In the genomic region with DNA sequence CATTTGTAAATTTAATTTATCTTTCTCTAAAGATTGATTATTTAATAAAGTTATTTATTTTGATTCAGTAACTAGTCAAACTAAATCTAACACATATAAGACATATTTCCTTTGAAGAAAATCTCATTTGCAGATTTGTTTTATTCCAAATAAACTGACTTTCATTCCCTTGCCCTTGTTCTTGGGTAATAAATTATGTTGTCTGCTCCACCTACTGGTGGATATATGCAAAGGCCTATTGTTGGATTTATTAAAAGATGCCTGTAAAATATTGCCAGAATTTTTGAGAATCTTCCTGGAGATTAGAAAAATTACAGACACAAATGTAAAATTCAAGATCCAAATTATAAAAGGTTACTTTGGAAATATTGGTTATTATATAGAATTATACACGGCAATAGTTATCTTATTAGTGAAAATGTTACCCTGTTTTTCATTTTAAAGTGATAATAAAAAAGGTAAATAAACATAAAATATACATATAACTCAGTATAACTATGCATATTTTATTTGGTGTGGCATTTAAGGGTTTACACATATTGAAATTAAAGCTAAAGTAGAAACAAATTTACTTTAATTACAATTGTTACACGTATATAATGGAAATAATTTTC, we compare ENCODE assay signal across 8 cellular contexts.
A peak's percentile ranks its signal among the peaks of the same experiment; 100 is the strongest.
DNase-seq lines count a peak whose midpoint lies in the region; ATAC-seq and TF ChIP-seq lines count a peak whose summit lies in the region.

No MANE protein-coding gene starts in this region.

- no TSS peak for BruUV-seq in mammary epithelial cell (replicated peaks; lab: Mats Ljungman, UMichigan)

- no peak for ATAC-seq in mucosa of descending colon

- no peaks in the 10 kb centered on the region for H4K20me1 ChIP-seq in mammary epithelial cell (ENCODE audit: insufficient read depth, low read length)

- H3K27me3 ChIP-seq in mammary epithelial cell (ENCODE audit: insufficient read depth, low read length): no peaks in the 10 kb centered on the region

- dilution Hi-C loops in mammary epithelial cell (cut with HindIII; ENCODE audit: low sequenced_read_pairs): no loop called here

- TF ChIP-seq CTCF in mammary epithelial cell (conservative IDR thresholded peaks at IDR 0.05 in 1 of 2, IDR thresholded peaks at IDR 0.05 in 1 of 2; ENCODE audit: extremely low read depth in 1 of 2, insufficient read depth in 1 of 2, low read depth in 1 of 2, low read length in 2 of 2) (peak; percentile 72 to 75), mucosa of descending colon (IDR thresholded peaks at IDR 0.05) (peak; percentile 22)

- peak; percentile 48 for DNase-seq in COLO829 (ENCODE audit: low spot score)
- peak; percentile 39 for DNase-seq in HCEC 1CT
- DNase-seq in NCI-H345 (lab: John Stamatoyannopoulos, UW): peak; percentile 33
- peak; percentile 14 for DNase-seq in mammary epithelial cell
- peak in 1 of 3 donors; percentile 4 for DNase-seq in mucosa of descending colon
- DNase-seq in stimulated activated naive CD4-positive, alpha-beta T cell (lab: John Stamatoyannopoulos, UW): no peak
- DNase-seq in UCSD-AML1 (lab: John Stamatoyannopoulos, UW; ENCODE audit: unreplicated experiment): no peak
- no peak for DNase-seq in activated T-cell treated with anti-CD3 and anti-CD28 coated beads for 4 hours

- H3K27ac ChIP-seq in mammary epithelial cell (ENCODE audit: insufficient read depth, low read depth, low read length): no peak overlapping the region

- H3K4me3 ChIP-seq in mammary epithelial cell (replicated peaks in 1 of 3; ENCODE audit: insufficient read depth in 1 of 3, low read depth in 2 of 3, low read length in 3 of 3) (no peak overlapping the region), mucosa of descending colon (no peak overlapping the region)

- 69% methylated on average over 2 of the region's 2 CpGs for WGBS in mammary epithelial cell (ENCODE audit: low coverage, missing lambda C conversion rate)

- in situ Hi-C loops in mammary epithelial cell (cut with MboI; ENCODE audit: low sequenced_read_pairs in 2 of 2): no loop called here

- no peaks in the 10 kb centered on the region for H3K36me3 ChIP-seq in mammary epithelial cell (ENCODE audit: insufficient read depth, low read length)
- H3K36me3 ChIP-seq in mucosa of descending colon (ENCODE audit: low read depth): no peaks in the 10 kb centered on the region

- H3K9me3 ChIP-seq in mammary epithelial cell (replicated peaks; ENCODE audit: insufficient read depth, low read length) (no peaks in the 10 kb centered on the region), mucosa of descending colon (no peaks in the 10 kb centered on the region)

- no peaks in the 10 kb centered on the region for H3K79me2 ChIP-seq in mammary epithelial cell (ENCODE audit: insufficient read depth, low read length)

- H3K9ac ChIP-seq in mammary epithelial cell (ENCODE audit: insufficient read depth, low read length): no peak overlapping the region

- CTCF ChIA-PET in mammary epithelial cell (lab: Charles Lee; ENCODE audit: low non-redundant PET): no interaction called here

- intact Hi-C loops in mammary epithelial cell (cut with micrococcal nuclease): loop anchor here (1.0 to 10.0 kb wide), 3 partner anchors 316 to 425 kb away; no protein-coding TSS in a partner anchor
- intact Hi-C loops in mucosa of descending colon (cut with DNase I, micrococcal nuclease): no loop called here

- H2AFZ ChIP-seq in mammary epithelial cell (ENCODE audit: low read depth, low read length): no peak overlapping the region

- H3K4me1 ChIP-seq in mammary epithelial cell (ENCODE audit: insufficient read depth, low read length) (no peaks in the 10 kb centered on the region), mucosa of descending colon (ENCODE audit: low read depth) (no peaks in the 10 kb centered on the region)

- no peak overlapping the region for H3K4me2 ChIP-seq in mammary epithelial cell (ENCODE audit: insufficient read depth, low read depth, low read length)

Comparison
In these comparisons a context has a peak if more than half of its experiments do, and no peak if none do; other contexts are left out.
1. DNase-seq: peak in COLO829 (single experiment), HCEC 1CT (single experiment), NCI-H345 (single experiment) and mammary epithelial cell (single experiment); none in stimulated activated naive CD4-positive, alpha-beta T cell (0 of 6), UCSD-AML1 (single experiment) and activated T-cell treated with anti-CD3 and anti-CD28 coated beads for 4 hours (single experiment).